9 cellular contexts compared by ENCODE assay signal in the genomic region with DNA sequence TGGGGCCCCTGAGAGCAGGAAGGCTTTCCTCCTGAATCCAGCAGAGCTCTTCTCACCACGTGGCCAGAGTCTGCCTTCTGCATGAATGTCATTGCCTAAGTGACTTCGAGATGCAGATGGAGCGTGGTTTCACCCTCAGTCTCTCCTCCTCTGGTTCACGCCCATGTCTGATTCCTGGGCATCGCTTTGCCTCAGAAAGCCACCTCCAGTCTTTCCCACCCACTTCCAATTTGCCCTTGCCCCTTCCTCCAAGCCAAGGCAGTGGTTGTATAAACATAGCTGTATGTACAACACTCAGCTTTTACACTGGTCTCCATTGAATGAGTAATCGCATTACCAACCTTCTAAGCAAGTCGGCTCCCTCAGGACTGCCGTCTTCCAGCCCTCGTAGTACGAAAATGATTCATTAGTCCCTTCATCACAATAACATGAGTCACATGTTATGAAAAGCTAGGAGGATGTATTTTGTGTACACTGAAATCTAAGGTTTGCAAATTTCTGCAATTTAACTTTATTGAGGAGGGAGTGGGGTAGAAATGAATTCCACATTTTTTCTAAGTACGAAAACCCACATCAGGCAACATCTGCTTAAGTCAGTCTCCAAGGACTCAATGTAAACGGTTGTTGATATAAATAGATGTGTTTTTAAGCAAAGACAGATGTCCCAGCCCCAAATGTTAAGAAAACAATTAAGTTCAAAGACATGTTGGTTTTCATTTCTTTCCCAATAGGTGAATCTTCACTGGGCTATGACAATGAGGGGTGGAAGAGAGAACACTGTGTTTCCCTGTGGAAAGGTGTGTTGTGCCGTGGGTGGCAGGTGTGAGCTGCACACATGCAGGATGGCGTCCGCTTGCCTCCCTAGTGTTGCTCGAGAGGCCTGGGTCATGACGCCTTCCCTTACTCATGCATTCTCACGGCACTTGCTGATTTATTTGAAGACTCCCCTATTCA. TPM values are rescaled to one million over a fixed set of nuclear protein-coding genes. Genes with fewer than 3 reads are reported as not detected.
DNase-seq lines count a peak whose midpoint lies in the region; ATAC-seq and TF ChIP-seq lines count a peak whose summit lies in the region.
"Had no signal": no experiment of that assay in that cellular context is flagged by ENCODE, and none has a peak within 500 bp of the region (broad histone marks: within the 10 kb centered on the region; RNA-seq: fewer than 3 reads in every experiment).

No MANE protein-coding gene starts in this region.

- DNase-seq in activated T-cell treated with anti-CD3 and anti-CD28 coated beads for 48 hours (ENCODE audit: low read depth) (peak; percentile 15), activated T-cell treated with anti-CD3 and anti-CD28 coated beads for 4 hours (no peak), glomerular endothelial cell (ENCODE audit: extremely low read depth, low read depth, low spot score) (peak; percentile 71), superior temporal gyrus (ENCODE audit: extremely low spot score) (peak; percentile 12), NCI-H510A treated with DMSO at 0.1 percent for 48 hours (lab: John Stamatoyannopoulos, UW) (no peak)
- DNase-seq: Kasumi-1 had no signal

- ATAC-seq in SK-N-SH treated with all-trans-retinoic acid at 6 μM for 48 hours (peak; percentile 94), GM21786 (IDR thresholded peaks at IDR 0.05; ENCODE audit: unreplicated experiment) (no peak), GM21619 (IDR thresholded peaks at IDR 0.05; ENCODE audit: unreplicated experiment) (no peak)

TF ChIP-seq in SK-N-SH treated with all-trans-retinoic acid at 6 μM for 48 hours, 23 proteins besides CTCF, POLR2A, EP300 and RAD21:
- TF ChIP-seq ZNF565 (CRISPR knock-in tag; conservative IDR thresholded peaks at IDR 0.05; ENCODE audit: low read depth) (no peak), RARB (CRISPR knock-in tag; IDR thresholded peaks at IDR 0.05) (0 out of 2 replicates have a peak, but pooled peaks have one; percentile 41), ISL1 (CRISPR knock-in tag; IDR thresholded peaks at IDR 0.05) (peak; percentile 29; the same call in 1 of the 2 replicates), TSHZ2 (CRISPR knock-in tag; IDR thresholded peaks at IDR 0.05) (no peak), ZFP3 (CRISPR knock-in tag; IDR thresholded peaks at IDR 0.05) (peak; percentile 78)
TF ChIP-seq in SK-N-SH treated with all-trans-retinoic acid at 6 μM for 48 hours: peak in this region for 3.

RNA-seq across cellular contexts. Expression of gene ETS2, which starts 32.3 kb away (rescaled TPM):
- total RNA-seq in glomerular endothelial cell, result 76.8 and 102 TPM in 2 replicates

Comparison
In these comparisons a context has a peak if more than half of its experiments do, and no peak if none do; other contexts are left out.
1. DNase-seq: peak in activated T-cell treated with anti-CD3 and anti-CD28 coated beads for 48 hours (single experiment), glomerular endothelial cell (single experiment) and superior temporal gyrus (single experiment); none in activated T-cell treated with anti-CD3 and anti-CD28 coated beads for 4 hours (single experiment) and NCI-H510A treated with DMSO at 0.1 percent for 48 hours (single experiment).